In the genomic region with DNA sequence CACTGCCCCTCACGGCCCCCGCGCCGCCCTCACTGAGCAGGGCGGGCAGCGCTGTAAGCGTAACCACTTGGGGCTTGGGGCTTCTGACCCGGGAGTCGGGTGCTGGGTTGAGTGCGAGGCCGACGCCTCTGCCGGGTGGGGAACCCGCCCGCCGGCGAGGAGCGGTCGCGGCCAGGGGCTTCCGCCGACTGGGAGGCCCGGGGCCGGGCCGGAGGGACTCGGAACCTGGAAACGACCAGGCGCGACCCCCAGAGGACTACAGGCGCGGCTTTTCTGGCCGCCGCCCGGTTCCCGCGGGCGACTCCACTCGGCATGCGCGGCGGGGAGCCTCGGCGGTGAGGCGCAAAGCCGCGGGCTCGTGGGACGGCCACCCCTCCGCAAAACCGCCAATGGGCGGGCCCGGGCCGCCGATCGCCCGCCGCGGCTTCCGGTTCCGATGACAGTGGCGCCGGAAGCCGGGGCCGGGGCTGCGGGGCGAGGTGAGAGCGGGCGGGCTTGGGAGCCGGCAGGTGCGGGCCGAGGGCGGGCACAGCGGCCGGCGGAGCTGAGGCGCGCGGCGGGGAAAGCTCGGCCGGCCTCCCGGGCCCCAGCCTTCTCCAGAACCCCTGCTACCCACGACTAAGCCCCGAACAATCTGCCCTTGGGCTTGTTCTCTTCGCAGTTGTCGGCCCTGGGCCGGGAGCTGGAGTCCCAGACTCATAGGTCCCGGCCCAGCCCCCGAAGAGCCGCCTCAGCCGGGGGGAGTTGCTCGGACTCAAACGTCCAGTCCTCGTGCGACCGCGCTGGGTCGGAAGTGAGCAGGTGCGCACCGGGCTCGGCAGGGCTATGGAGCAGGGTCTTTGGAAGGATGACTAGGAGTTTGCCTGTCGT, we compare ENCODE assay signal across 1 cellular context.
TF ChIP-seq lines count a peak whose summit lies in the region.

A gene with protein sequence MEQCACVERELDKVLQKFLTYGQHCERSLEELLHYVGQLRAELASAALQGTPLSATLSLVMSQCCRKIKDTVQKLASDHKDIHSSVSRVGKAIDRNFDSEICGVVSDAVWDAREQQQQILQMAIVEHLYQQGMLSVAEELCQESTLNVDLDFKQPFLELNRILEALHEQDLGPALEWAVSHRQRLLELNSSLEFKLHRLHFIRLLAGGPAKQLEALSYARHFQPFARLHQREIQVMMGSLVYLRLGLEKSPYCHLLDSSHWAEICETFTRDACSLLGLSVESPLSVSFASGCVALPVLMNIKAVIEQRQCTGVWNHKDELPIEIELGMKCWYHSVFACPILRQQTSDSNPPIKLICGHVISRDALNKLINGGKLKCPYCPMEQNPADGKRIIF (plus strand): TSS at position 439 of the 870 bp plus-strand sequence. CDS start 7,106 bp downstream, outside the sequence.

TF ChIP-seq in HEK293, 187 proteins besides CTCF, POLR2A, EP300 and RAD21 (continued from another document and continues in another):
- peak; percentile 55 for TF ChIP-seq KLF9 (tag by site-specific recombination; IDR thresholded peaks at IDR 0.05; ENCODE audit: low read depth)
- TF ChIP-seq ZFHX2 (tag by site-specific recombination; conservative IDR thresholded peaks at IDR 0.05): peak; percentile 96
- TF ChIP-seq KLF10 (tag by site-specific recombination; IDR thresholded peaks at IDR 0.05): peak; percentile 74
- TF ChIP-seq ZNF658 (tag by site-specific recombination; IDR thresholded peaks at IDR 0.05): no peak
- peak; percentile 12; the same call in 1 of the 2 replicates for TF ChIP-seq ZNF513 (tag by site-specific recombination; IDR thresholded peaks at IDR 0.05)
- no peak for TF ChIP-seq GFI1B (tag by site-specific recombination; IDR thresholded peaks at IDR 0.05)
- no peak for TF ChIP-seq ZBTB1 (tag by site-specific recombination; IDR thresholded peaks at IDR 0.05)
- TF ChIP-seq, protein P1, sequence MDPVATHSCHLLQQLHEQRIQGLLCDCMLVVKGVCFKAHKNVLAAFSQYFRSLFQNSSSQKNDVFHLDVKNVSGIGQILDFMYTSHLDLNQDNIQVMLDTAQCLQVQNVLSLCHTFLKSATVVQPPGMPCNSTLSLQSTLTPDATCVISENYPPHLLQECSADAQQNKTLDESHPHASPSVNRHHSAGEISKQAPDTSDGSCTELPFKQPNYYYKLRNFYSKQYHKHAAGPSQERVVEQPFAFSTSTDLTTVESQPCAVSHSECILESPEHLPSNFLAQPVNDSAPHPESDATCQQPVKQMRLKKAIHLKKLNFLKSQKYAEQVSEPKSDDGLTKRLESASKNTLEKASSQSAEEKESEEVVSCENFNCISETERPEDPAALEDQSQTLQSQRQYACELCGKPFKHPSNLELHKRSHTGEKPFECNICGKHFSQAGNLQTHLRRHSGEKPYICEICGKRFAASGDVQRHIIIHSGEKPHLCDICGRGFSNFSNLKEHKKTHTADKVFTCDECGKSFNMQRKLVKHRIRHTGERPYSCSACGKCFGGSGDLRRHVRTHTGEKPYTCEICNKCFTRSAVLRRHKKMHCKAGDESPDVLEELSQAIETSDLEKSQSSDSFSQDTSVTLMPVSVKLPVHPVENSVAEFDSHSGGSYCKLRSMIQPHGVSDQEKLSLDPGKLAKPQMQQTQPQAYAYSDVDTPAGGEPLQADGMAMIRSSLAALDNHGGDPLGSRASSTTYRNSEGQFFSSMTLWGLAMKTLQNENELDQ (tag by site-specific recombination; IDR thresholded peaks at IDR 0.05; ENCODE audit: low read depth): no peak
- TF ChIP-seq TCF7L2 (IDR thresholded peaks at IDR 0.05; ENCODE audit: borderline replicate concordance, low read depth, low read length): no peak
- peak; percentile 59; the same call in 1 of the 2 replicates for TF ChIP-seq ZFP3 (tag by site-specific recombination; IDR thresholded peaks at IDR 0.05; ENCODE audit: low read depth)
- no peak for TF ChIP-seq ZFP41 (tag by site-specific recombination; IDR thresholded peaks at IDR 0.05; ENCODE audit: borderline replicate concordance)
- TF ChIP-seq ELK4 (IDR thresholded peaks at IDR 0.05; ENCODE audit: borderline replicate concordance, low read depth, low read length): peak; percentile 23; the same call in 1 of the 2 replicates
- peak; percentile 89 for TF ChIP-seq ZBTB8A (tag by site-specific recombination; IDR thresholded peaks at IDR 0.05)
- no peak for TF ChIP-seq ZNF175 (tag by site-specific recombination; IDR thresholded peaks at IDR 0.05)
- TF ChIP-seq, protein P2, sequence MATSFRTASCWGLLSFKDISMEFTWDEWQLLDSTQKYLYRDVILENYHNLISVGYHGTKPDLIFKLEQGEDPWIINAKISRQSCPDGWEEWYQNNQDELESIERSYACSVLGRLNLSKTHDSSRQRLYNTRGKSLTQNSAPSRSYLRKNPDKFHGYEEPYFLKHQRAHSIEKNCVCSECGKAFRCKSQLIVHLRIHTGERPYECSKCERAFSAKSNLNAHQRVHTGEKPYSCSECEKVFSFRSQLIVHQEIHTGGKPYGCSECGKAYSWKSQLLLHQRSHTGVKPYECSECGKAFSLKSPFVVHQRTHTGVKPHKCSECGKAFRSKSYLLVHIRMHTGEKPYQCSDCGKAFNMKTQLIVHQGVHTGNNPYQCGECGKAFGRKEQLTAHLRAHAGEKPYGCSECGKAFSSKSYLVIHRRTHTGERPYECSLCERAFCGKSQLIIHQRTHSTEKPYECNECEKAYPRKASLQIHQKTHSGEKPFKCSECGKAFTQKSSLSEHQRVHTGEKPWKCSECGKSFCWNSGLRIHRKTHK (tag by site-specific recombination; IDR thresholded peaks at IDR 0.05): no peak
- TF ChIP-seq ZNF311 (tag by site-specific recombination; IDR thresholded peaks at IDR 0.05; ENCODE audit: borderline replicate concordance): no peak
- TF ChIP-seq, protein P3, sequence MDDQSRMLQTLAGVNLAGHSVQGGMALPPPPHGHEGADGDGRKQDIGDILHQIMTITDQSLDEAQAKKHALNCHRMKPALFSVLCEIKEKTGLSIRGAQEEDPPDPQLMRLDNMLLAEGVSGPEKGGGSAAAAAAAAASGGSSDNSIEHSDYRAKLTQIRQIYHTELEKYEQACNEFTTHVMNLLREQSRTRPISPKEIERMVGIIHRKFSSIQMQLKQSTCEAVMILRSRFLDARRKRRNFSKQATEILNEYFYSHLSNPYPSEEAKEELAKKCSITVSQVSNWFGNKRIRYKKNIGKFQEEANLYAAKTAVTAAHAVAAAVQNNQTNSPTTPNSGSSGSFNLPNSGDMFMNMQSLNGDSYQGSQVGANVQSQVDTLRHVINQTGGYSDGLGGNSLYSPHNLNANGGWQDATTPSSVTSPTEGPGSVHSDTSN (CRISPR knock-in tag; IDR thresholded peaks at IDR 0.05): peak; percentile 40; the same call in 1 of the 2 replicates
- TF ChIP-seq ZNF391 (tag by site-specific recombination; IDR thresholded peaks at IDR 0.05; ENCODE audit: borderline replicate concordance, low read depth): 0 out of 2 replicates have a peak, but pooled peaks have one; percentile 58
- peak; percentile 89 for TF ChIP-seq ZNF341 (tag by site-specific recombination; IDR thresholded peaks at IDR 0.05; ENCODE audit: low read depth)
- TF ChIP-seq ZNF561 (tag by site-specific recombination; IDR thresholded peaks at IDR 0.05; ENCODE audit: borderline replicate concordance): peak; percentile 89; the same call in 1 of the 2 replicates
- TF ChIP-seq ZNF501 (tag by site-specific recombination; IDR thresholded peaks at IDR 0.05): peak; percentile 71
- TF ChIP-seq ZNF221 (tag by site-specific recombination; IDR thresholded peaks at IDR 0.05; ENCODE audit: borderline replicate concordance): no peak
- no peak for TF ChIP-seq ZNF140 (tag by site-specific recombination; IDR thresholded peaks at IDR 0.05)
- no peak for TF ChIP-seq ZNF830 (tag by site-specific recombination; IDR thresholded peaks at IDR 0.05; ENCODE audit: low read depth)
- TF ChIP-seq ZNF654 (tag by site-specific recombination; IDR thresholded peaks at IDR 0.05; ENCODE audit: low read depth): no peak
- no peak for TF ChIP-seq ZNF488 (tag by site-specific recombination; IDR thresholded peaks at IDR 0.05)
- TF ChIP-seq, protein P4, sequence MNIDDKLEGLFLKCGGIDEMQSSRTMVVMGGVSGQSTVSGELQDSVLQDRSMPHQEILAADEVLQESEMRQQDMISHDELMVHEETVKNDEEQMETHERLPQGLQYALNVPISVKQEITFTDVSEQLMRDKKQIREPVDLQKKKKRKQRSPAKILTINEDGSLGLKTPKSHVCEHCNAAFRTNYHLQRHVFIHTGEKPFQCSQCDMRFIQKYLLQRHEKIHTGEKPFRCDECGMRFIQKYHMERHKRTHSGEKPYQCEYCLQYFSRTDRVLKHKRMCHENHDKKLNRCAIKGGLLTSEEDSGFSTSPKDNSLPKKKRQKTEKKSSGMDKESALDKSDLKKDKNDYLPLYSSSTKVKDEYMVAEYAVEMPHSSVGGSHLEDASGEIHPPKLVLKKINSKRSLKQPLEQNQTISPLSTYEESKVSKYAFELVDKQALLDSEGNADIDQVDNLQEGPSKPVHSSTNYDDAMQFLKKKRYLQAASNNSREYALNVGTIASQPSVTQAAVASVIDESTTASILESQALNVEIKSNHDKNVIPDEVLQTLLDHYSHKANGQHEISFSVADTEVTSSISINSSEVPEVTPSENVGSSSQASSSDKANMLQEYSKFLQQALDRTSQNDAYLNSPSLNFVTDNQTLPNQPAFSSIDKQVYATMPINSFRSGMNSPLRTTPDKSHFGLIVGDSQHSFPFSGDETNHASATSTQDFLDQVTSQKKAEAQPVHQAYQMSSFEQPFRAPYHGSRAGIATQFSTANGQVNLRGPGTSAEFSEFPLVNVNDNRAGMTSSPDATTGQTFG (tag by site-specific recombination; IDR thresholded peaks at IDR 0.05; ENCODE audit: borderline replicate concordance): no peak
- 0 out of 2 replicates have a peak, but pooled peaks have one; percentile 50 for TF ChIP-seq ZBTB7A (tag by site-specific recombination; IDR thresholded peaks at IDR 0.05; ENCODE audit: low read depth)
- TF ChIP-seq ZNF324 (tag by site-specific recombination; IDR thresholded peaks at IDR 0.05): peak; percentile 59; the same call in 1 of the 2 replicates
- TF ChIP-seq, protein P5, sequence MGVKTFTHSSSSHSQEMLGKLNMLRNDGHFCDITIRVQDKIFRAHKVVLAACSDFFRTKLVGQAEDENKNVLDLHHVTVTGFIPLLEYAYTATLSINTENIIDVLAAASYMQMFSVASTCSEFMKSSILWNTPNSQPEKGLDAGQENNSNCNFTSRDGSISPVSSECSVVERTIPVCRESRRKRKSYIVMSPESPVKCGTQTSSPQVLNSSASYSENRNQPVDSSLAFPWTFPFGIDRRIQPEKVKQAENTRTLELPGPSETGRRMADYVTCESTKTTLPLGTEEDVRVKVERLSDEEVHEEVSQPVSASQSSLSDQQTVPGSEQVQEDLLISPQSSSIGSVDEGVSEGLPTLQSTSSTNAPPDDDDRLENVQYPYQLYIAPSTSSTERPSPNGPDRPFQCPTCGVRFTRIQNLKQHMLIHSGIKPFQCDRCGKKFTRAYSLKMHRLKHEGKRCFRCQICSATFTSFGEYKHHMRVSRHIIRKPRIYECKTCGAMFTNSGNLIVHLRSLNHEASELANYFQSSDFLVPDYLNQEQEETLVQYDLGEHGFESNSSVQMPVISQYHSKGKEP (tag by site-specific recombination; IDR thresholded peaks at IDR 0.05): peak; percentile 56; the same call in 1 of the 2 replicates
- TF ChIP-seq ZNF76 (tag by site-specific recombination; IDR thresholded peaks at IDR 0.05; ENCODE audit: borderline replicate concordance, low read depth): peak; percentile 50; the same call in 1 of the 2 replicates
- no peak for TF ChIP-seq ZNF292 (tag by site-specific recombination; IDR thresholded peaks at IDR 0.05; ENCODE audit: borderline replicate concordance, low read depth)
- TF ChIP-seq YY1 (tag by site-specific recombination; IDR thresholded peaks at IDR 0.05): no peak
- peak; percentile 81 for TF ChIP-seq ZBTB20 (tag by site-specific recombination; IDR thresholded peaks at IDR 0.05)
- no peak for TF ChIP-seq MEIS1 (CRISPR knock-in tag; IDR thresholded peaks at IDR 0.05; ENCODE audit: borderline replicate concordance)
